ENCODE assay signal across 9 cellular contexts in the genomic region with DNA sequence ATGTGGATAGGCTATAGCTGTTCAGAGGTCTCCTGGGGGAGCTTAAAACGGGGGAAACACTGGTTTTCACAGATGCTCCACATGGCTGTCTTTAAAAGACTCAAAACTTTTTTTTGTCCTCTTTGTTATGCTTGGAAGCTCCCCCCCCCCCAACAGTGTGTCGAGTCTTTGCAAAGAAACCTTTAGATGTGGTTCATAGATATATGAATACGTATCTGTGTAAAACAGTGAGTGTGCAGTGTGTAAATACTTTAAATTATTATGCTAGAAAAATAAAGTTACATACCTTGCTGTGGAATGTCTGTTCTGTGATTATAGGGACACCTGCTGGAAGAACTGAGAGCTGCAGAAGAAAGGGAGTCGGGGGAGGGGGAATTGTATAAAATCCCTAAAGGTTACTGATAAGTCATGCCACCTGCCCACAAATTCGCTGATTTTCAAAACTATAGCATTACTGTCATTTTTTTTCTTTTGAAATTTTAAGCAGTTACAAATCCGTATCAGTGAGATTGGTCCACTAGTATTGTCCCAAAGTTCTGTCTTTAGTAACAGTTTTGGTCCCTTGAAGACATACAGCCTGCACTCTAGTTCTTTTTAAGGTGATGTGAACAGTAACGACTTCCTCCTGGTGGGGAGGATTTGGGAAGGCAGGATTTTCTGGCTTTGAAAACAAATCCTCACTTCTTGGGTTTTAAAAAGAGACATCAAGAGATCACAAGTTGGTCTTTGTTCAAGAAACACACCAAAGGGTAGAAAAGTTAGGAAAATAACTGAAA. TPM values are rescaled to one million over a fixed set of nuclear protein-coding genes. Genes with fewer than 3 reads are reported as not detected.
DNase-seq lines count a peak whose midpoint lies in the region; ATAC-seq and TF ChIP-seq lines count a peak whose summit lies in the region.
"Had no signal": no experiment of that assay in that cellular context is flagged by ENCODE, and none has a peak within 500 bp of the region (broad histone marks: within the 10 kb centered on the region; RNA-seq: fewer than 3 reads in every experiment).

No MANE protein-coding gene starts in this region.

- peak; percentile 71 for TF ChIP-seq CTCF in OCI-LY1 (IDR thresholded peaks at IDR 0.05; ENCODE audit: low read length)
- peak; percentile 59 to 85 (median 76) for TF ChIP-seq CTCF in heart left ventricle (IDR thresholded peaks at IDR 0.05)
- peak; percentile 69 to 85 (median 76) for TF ChIP-seq CTCF in gastrocnemius medialis (IDR thresholded peaks at IDR 0.05 in 4 of 5, conservative IDR thresholded peaks at IDR 0.05 in 1 of 5)

- H3K4me1 ChIP-seq in OCI-LY1 (ENCODE audit: insufficient read depth, low read length, severe bottlenecking) (no peaks in the 10 kb centered on the region), heart left ventricle (peaks cover 0 to 19% (median 7%) of the 10 kb centered on the region in 12 donors), gastrocnemius medialis (peaks cover 16 to 37% of the 10 kb centered on the region in 2 donors)

- H4K20me1 ChIP-seq in OCI-LY1 (ENCODE audit: insufficient read depth, low read length) = no peaks in the 10 kb centered on the region

- H3K9me3 Mint-ChIP-seq in activated naive CD4-positive, alpha-beta T cell treated with anti-CD3 and anti-CD28 coated beads, Interleukin-2, amount 10 ng/mL, durations not matched to agents 7 days and 5 days = no peaks in the 10 kb centered on the region

- no peak overlapping the region for H2AFZ ChIP-seq in OCI-LY1 (ENCODE audit: low read length)

- no peak overlapping the region for H3K4me3 Mint-ChIP-seq in activated naive CD4-positive, alpha-beta T cell treated with anti-CD3 and anti-CD28 coated beads, Interleukin-2, amount 10 ng/mL, durations not matched to agents 7 days and 5 days
- H3K4me3 Mint-ChIP-seq: activated naive CD8-positive, alpha-beta T cell had no signal

- no peak overlapping the region for H3K9ac ChIP-seq in OCI-LY1 (ENCODE audit: low read length)

- H3K27ac ChIP-seq in OCI-LY1 (ENCODE audit: low read depth, low read length, poor library complexity, severe bottlenecking) (no peak overlapping the region), heart left ventricle (no peak overlapping the region), gastrocnemius medialis (no peak overlapping the region)

- no peaks in the 10 kb centered on the region for H3K9me2 ChIP-seq in OCI-LY1 (ENCODE audit: low read depth, low read length)

- no peak overlapping the region for H3K4me2 ChIP-seq in OCI-LY1 (ENCODE audit: low read length)

- H3F3A ChIP-seq in OCI-LY1 (ENCODE audit: insufficient read depth, low read length) = no peaks in the 10 kb centered on the region

- no peaks in the 10 kb centered on the region for H3K9me3 ChIP-seq in OCI-LY1 (ENCODE audit: low read length)
- H3K9me3 ChIP-seq in heart left ventricle = no peaks in the 10 kb centered on the region
- H3K9me3 ChIP-seq in gastrocnemius medialis = no peaks in the 10 kb centered on the region

- H3K27me3 Mint-ChIP-seq in activated naive CD4-positive, alpha-beta T cell treated with anti-CD3 and anti-CD28 coated beads, Interleukin-2, amount 10 ng/mL, durations not matched to agents 7 days and 5 days = no peaks in the 10 kb centered on the region
- H3K27me3 Mint-ChIP-seq: activated naive CD8-positive, alpha-beta T cell had no signal

- intact Hi-C loops in heart left ventricle (cut with DNase I) = loop anchor here in 2 of 10 donors (2.0 kb wide), 1 partner anchor 28 kb away; no protein-coding TSS in a partner anchor
- intact Hi-C loops in gastrocnemius medialis (cut with DNase I; ENCODE audit: low total_unique reads) = loop anchor here (2.0 kb wide), 1 partner anchor 28 kb away; no protein-coding TSS in a partner anchor

- H3K36me3 Mint-ChIP-seq in activated naive CD4-positive, alpha-beta T cell treated with anti-CD3 and anti-CD28 coated beads, Interleukin-2, amount 10 ng/mL, durations not matched to agents 7 days and 5 days = no peaks in the 10 kb centered on the region
- H3K36me3 Mint-ChIP-seq: activated naive CD8-positive, alpha-beta T cell had no signal

- in situ Hi-C loops in gastrocnemius medialis (cut with MboI; ENCODE audit: low sequenced_read_pairs in 4 of 4) = no loop called here

- H3K4me3 ChIP-seq in OCI-LY1 (ENCODE audit: low read depth, low read length, poor library complexity, severe bottlenecking) (no peak overlapping the region), heart left ventricle (peak overlapping the region in 2 of 12 donors; percentile 21 to 28), gastrocnemius medialis (no peak overlapping the region)

- H3K36me3 ChIP-seq in OCI-LY1 (ENCODE audit: insufficient read depth, low read length) (no peaks in the 10 kb centered on the region), heart left ventricle (peaks cover 0 to 19% (median 12%) of the 10 kb centered on the region in 9 donors), gastrocnemius medialis (no peaks in the 10 kb centered on the region)

- TF ChIP-seq POLR2A in heart left ventricle (IDR thresholded peaks at IDR 0.05) (no peak), gastrocnemius medialis (IDR thresholded peaks at IDR 0.05) (no peak)

- H3K4me1 Mint-ChIP-seq in activated naive CD4-positive, alpha-beta T cell treated with anti-CD3 and anti-CD28 coated beads, Interleukin-2, amount 10 ng/mL, durations not matched to agents 7 days and 5 days = no peaks in the 10 kb centered on the region

- ATAC-seq in GM18868 (IDR thresholded peaks at IDR 0.05; ENCODE audit: unreplicated experiment) = peak; percentile 94
- ATAC-seq in HG03103 (IDR thresholded peaks at IDR 0.05; ENCODE audit: low read depth, unreplicated experiment) = peak; percentile 80
- ATAC-seq in heart left ventricle = peak; percentile 49 to 64 (median 60)
- peak; percentile 55 to 72 for ATAC-seq in gastrocnemius medialis

- CTCF ChIA-PET in activated naive CD4-positive, alpha-beta T cell treated with anti-CD3 and anti-CD28 coated beads, Interleukin-2, amount 10 ng/mL, durations not matched to agents 7 days and 5 days (lab: Charles Lee) = interaction anchor here (0.7 to 5.6 kb wide), 13 partner anchors 9 to 1565 kb away, joined by 3 to 61 read pairs (median 4); no protein-coding TSS in a partner anchor

- H3K27me3 ChIP-seq in OCI-LY1 (ENCODE audit: insufficient read depth, low read length) (no peaks in the 10 kb centered on the region), heart left ventricle (no peaks in the 10 kb centered on the region), gastrocnemius medialis (no peaks in the 10 kb centered on the region)

- DNase-seq in COLO668 (lab: John Stamatoyannopoulos, UW; ENCODE audit: unreplicated experiment) = peak; percentile 17
- peak; percentile 55 for DNase-seq in activated naive CD4-positive, alpha-beta T cell treated with anti-CD3 and anti-CD28 coated beads, Interleukin-2, amount 10 ng/mL, durations not matched to agents 7 days and 5 days
- no peak for DNase-seq in heart left ventricle
- DNase-seq in gastrocnemius medialis = no peak
- DNase-seq in ureter (ENCODE audit: low spot score) = no peak

- H3K79me2 ChIP-seq in OCI-LY1 (ENCODE audit: insufficient read depth, low read length) = no peaks in the 10 kb centered on the region

- H3K27ac Mint-ChIP-seq in activated naive CD4-positive, alpha-beta T cell treated with anti-CD3 and anti-CD28 coated beads, Interleukin-2, amount 10 ng/mL, durations not matched to agents 7 days and 5 days = no peak overlapping the region
- H3K27ac Mint-ChIP-seq: activated naive CD8-positive, alpha-beta T cell had no signal

- WGBS in heart left ventricle, 4 donors = 10 to 13% (median 11%) methylated on average over 7 of the region's 7 CpGs

RNA-seq across cellular contexts. Expression of a gene that starts 22.9 kb away (rescaled TPM):
- total RNA-seq in heart left ventricle = 10 to 100 TPM; 11.0 to 42.2 (median 17.0) TPM
- 1 to 10 TPM; 2.0 to 9.3 TPM for polyA plus RNA-seq in heart left ventricle
- total RNA-seq in gastrocnemius medialis = 10 to 100 TPM; 11.2 to 57.8 (median 25.9) TPM
- total RNA-seq in ureter = 20.0 TPM

Comparison
In these comparisons a context has a peak if more than half of its experiments do, and no peak if none do; other contexts are left out.
1. DNase-seq: peak in COLO668 (single experiment) and activated naive CD4-positive, alpha-beta T cell treated with anti-CD3 and anti-CD28 coated beads, Interleukin-2, amount 10 ng/mL, durations not matched to agents 7 days and 5 days (single experiment); none in heart left ventricle (0 of 5), gastrocnemius medialis (0 of 2) and ureter (single experiment).
2. Peak in every context shown above with its lines, with median percentiles within 50 percentile points of each other: ATAC-seq and CTCF ChIP-seq.